In genomic region chr10:7475046-7475860, GRCh38 we compare ENCODE assay signal across 1 cellular context.
TF ChIP-seq lines count a peak whose summit lies in the region.

No MANE protein-coding gene starts in this region.

TF ChIP-seq in K562, 482 proteins besides CTCF, POLR2A, EP300 and RAD21 (continued from another document):
- TF ChIP-seq MYC (IDR thresholded peaks at IDR 0.05; ENCODE audit: low read depth, low read length) (no peak), MYC (CRISPR knock-in tag; IDR thresholded peaks at IDR 0.05; ENCODE audit: borderline replicate concordance, low read depth) (no peak), NCOA1 (IDR thresholded peaks at IDR 0.05; ENCODE audit: low read depth) (no peak), TSC22D4 (tag; IDR thresholded peaks at IDR 0.05) (no peak), ATF7 (IDR thresholded peaks at IDR 0.05) (no peak), HDAC3 (IDR thresholded peaks at IDR 0.05; ENCODE audit: borderline replicate concordance, partially characterized antibody) (no peak), BHLHE40 (IDR thresholded peaks at IDR 0.05; ENCODE audit: low read length) (no peak), ELF2 (CRISPR knock-in tag; IDR thresholded peaks at IDR 0.05) (no peak), TRIM24 (IDR thresholded peaks at IDR 0.05) (no peak)
- TF ChIP-seq, protein P1, sequence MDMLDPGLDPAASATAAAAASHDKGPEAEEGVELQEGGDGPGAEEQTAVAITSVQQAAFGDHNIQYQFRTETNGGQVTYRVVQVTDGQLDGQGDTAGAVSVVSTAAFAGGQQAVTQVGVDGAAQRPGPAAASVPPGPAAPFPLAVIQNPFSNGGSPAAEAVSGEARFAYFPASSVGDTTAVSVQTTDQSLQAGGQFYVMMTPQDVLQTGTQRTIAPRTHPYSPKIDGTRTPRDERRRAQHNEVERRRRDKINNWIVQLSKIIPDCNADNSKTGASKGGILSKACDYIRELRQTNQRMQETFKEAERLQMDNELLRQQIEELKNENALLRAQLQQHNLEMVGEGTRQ (CRISPR knock-in tag; IDR thresholded peaks at IDR 0.05), result no peak
- TF ChIP-seq, protein P2, sequence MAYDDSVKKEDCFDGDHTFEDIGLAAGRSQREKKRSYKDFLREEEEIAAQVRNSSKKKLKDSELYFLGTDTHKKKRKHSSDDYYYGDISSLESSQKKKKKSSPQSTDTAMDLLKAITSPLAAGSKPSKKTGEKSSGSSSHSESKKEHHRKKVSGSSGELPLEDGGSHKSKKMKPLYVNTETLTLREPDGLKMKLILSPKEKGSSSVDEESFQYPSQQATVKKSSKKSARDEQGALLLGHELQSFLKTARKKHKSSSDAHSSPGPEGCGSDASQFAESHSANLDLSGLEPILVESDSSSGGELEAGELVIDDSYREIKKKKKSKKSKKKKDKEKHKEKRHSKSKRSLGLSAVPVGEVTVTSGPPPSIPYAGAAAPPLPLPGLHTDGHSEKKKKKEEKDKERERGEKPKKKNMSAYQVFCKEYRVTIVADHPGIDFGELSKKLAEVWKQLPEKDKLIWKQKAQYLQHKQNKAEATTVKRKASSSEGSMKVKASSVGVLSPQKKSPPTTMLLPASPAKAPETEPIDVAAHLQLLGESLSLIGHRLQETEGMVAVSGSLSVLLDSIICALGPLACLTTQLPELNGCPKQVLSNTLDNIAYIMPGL (CRISPR knock-in tag; IDR thresholded peaks at IDR 0.05), result no peak
